ENCODE assay signal across 8 cellular contexts in genomic region chr11:128772814-128773213, GRCh38.
DNase-seq lines count a peak whose midpoint lies in the region; ATAC-seq and TF ChIP-seq lines count a peak whose summit lies in the region.

No MANE protein-coding gene starts in this region.

- peak overlapping the region; percentile 94 for H3K27ac Mint-ChIP-seq in natural killer cell

- intact Hi-C loops in natural killer cell (cut with micrococcal nuclease) = no loop called here

- ATAC-seq in natural killer cell (peak; percentile 40 to 69 (median 41)), HG03469 (IDR thresholded peaks at IDR 0.05; ENCODE audit: unreplicated experiment) (no peak), omental fat pad (ENCODE audit: low FRiP score) (no peak), GM21825 (IDR thresholded peaks at IDR 0.05; ENCODE audit: unreplicated experiment) (no peak)

- H3K27ac ChIP-seq in BLaER1 = peak overlapping the region; percentile 37; the same call in 1 of the 2 replicates

- H3K9ac ChIP-seq in BLaER1 = no peak overlapping the region

- TF ChIP-seq CTCF in natural killer cell (IDR thresholded peaks at IDR 0.05) (no peak), omental fat pad (IDR thresholded peaks at IDR 0.05) (no peak)

- no peaks in the 10 kb centered on the region for H3K9me3 Mint-ChIP-seq in natural killer cell

- DNase-seq in NCI-H510A (lab: John Stamatoyannopoulos, UW) (peak; percentile 98), natural killer cell (peak; percentile 49), KG1 (lab: John Stamatoyannopoulos, UW) (no peak), omental fat pad (ENCODE audit: low spot score) (no peak)
- peak; percentile 45 for DNase-seq in activated gamma-delta T cell treated with anti-CD3 and anti-CD28 coated beads, Interleukin-2, amount 50 U/mL, for 16 hours (ENCODE audit: low read depth)

- peak overlapping the region; percentile 87 for H3K4me3 Mint-ChIP-seq in natural killer cell

- H3K4me3 ChIP-seq in BLaER1 = no peak overlapping the region

- H3K27me3 ChIP-seq in BLaER1 = no peaks in the 10 kb centered on the region

- peaks cover 100% of the 10 kb centered on the region for H3K36me3 ChIP-seq in BLaER1

- no peaks in the 10 kb centered on the region for H3K27me3 Mint-ChIP-seq in natural killer cell (ENCODE audit: low read depth in 2 of 2)

- H4K20me1 ChIP-seq in BLaER1 = peaks cover 100% of the 10 kb centered on the region

- H3K9me3 ChIP-seq in BLaER1 = no peaks in the 10 kb centered on the region

- H3K4me1 Mint-ChIP-seq in natural killer cell = peaks cover 61 to 65% of the 10 kb centered on the region in 2 donors

- peaks cover 29% of the 10 kb centered on the region for H3K36me3 Mint-ChIP-seq in natural killer cell

- H3K4me2 ChIP-seq in BLaER1 = peak overlapping the region; percentile 62

- peaks cover 66% of the 10 kb centered on the region for H3K4me1 ChIP-seq in BLaER1

Comparison
In these comparisons a context has a peak if more than half of its experiments do, and no peak if none do; other contexts are left out.
1. DNase-seq: peak in NCI-H510A (single experiment), activated gamma-delta T cell treated with anti-CD3 and anti-CD28 coated beads, Interleukin-2, amount 50 U/mL, for 16 hours (single experiment) and natural killer cell (single experiment); none in KG1 (single experiment) and omental fat pad (single experiment).
2. ATAC-seq: peak in natural killer cell (3 of 3); none in HG03469 (single experiment), omental fat pad (single experiment) and GM21825 (single experiment).